ENCODE assay signal across 8 cellular contexts in genomic region chr20:34955232-34956040, GRCh38. TPM values are rescaled to one million over a fixed set of nuclear protein-coding genes. Genes with fewer than 3 reads are reported as not detected.
DNase-seq lines count a peak whose midpoint lies in the region; ATAC-seq and TF ChIP-seq lines count a peak whose summit lies in the region.

Gene GSS, minus strand, starts transcription at chr20:34955806. Its CDS starts 3,954 bp downstream, at chr20:34951852.
Gene MYH7B, plus strand, starts transcription at chr20:34955868. Its CDS starts 22,138 bp downstream, at chr20:34978006.

- H3K4me1 Mint-ChIP-seq in stimulated activated naive CD8-positive, alpha-beta T cell treated with anti-CD3 and anti-CD28 coated beads, Interleukin-15, amount 100 ng/mL, for 72 hours = peaks cover 24% of the 10 kb centered on the region

- H3K27ac ChIP-seq in neural cell (ENCODE audit: low read length) = peak within 1 kb of the TSS; percentile 80

- peak; percentile 50 for TF ChIP-seq CTCF in fibroblast of villous mesenchyme (IDR thresholded peaks at IDR 0.05; ENCODE audit: insufficient read depth, low read depth, low read length)
- peak; percentile 67 for TF ChIP-seq CTCF in neural cell (IDR thresholded peaks at IDR 0.05; ENCODE audit: poor library complexity, severe bottlenecking)

- H3K27ac Mint-ChIP-seq in stimulated activated naive CD8-positive, alpha-beta T cell treated with anti-CD3 and anti-CD28 coated beads, Interleukin-15, amount 100 ng/mL, for 72 hours = peak within 1 kb of the TSS; percentile 94 to 98

- peak; percentile 96 for ATAC-seq in stimulated activated naive CD8-positive, alpha-beta T cell treated with anti-CD3 and anti-CD28 coated beads, Interleukin-15, amount 100 ng/mL, for 72 hours

- TF ChIP-seq EP300 in neural cell (conservative IDR thresholded peaks at IDR 0.05; ENCODE audit: poor library complexity, severe bottlenecking) = peak; percentile 20

- peaks cover 21% of the 10 kb centered on the region for H3K4me1 ChIP-seq in HAP-1

- H3K4me3 ChIP-seq in HAP-1 (peak within 1 kb of the TSS; percentile 66), MG63 (peak within 1 kb of the TSS; percentile 75), fibroblast of villous mesenchyme (ENCODE audit: low read depth, low read length) (peak within 1 kb of the TSS; percentile 76), neural cell (ENCODE audit: low read length) (peak within 1 kb of the TSS; percentile 89)

- H3K4me3 Mint-ChIP-seq in stimulated activated naive CD8-positive, alpha-beta T cell treated with anti-CD3 and anti-CD28 coated beads, Interleukin-15, amount 100 ng/mL, for 72 hours = peak within 1 kb of the TSS; percentile 89 to 90

- peak; percentile 54 for TF ChIP-seq RAD21 in neural cell (conservative IDR thresholded peaks at IDR 0.05)

- in situ Hi-C loops in HAP-1 (cut with MboI; ENCODE audit: low sequenced_read_pairs) = no loop called here

- H3K36me3 ChIP-seq in HAP-1 (replicated peaks) = peaks cover 11% of the 10 kb centered on the region
- H3K36me3 ChIP-seq in MG63 = peaks cover 10% of the 10 kb centered on the region
- no peaks in the 10 kb centered on the region for H3K36me3 ChIP-seq in neural cell (ENCODE audit: insufficient read depth, low read length)

- H3K79me2 ChIP-seq in neural cell (replicated peaks; ENCODE audit: insufficient read depth, low read length) = no peaks in the 10 kb centered on the region

- H3K9ac ChIP-seq in neural cell (ENCODE audit: low read length) = peak within 1 kb of the TSS; percentile 77

- no peaks in the 10 kb centered on the region for H3F3A ChIP-seq in neural cell (ENCODE audit: insufficient read depth, low read length, poor library complexity, severe bottlenecking)

- peak within 1 kb of the TSS; percentile 81 for H2AFZ ChIP-seq in neural cell (ENCODE audit: low read depth, low read length)

- no peaks in the 10 kb centered on the region for H3K9me3 Mint-ChIP-seq in stimulated activated naive CD8-positive, alpha-beta T cell treated with anti-CD3 and anti-CD28 coated beads, Interleukin-15, amount 100 ng/mL, for 72 hours

- H3K27me3 Mint-ChIP-seq in stimulated activated naive CD8-positive, alpha-beta T cell treated with anti-CD3 and anti-CD28 coated beads, Interleukin-15, amount 100 ng/mL, for 72 hours = no peaks in the 10 kb centered on the region

- H3K9me3 ChIP-seq in HAP-1 (no peaks in the 10 kb centered on the region), MG63 (no peaks in the 10 kb centered on the region), neural cell (ENCODE audit: low read length) (no peaks in the 10 kb centered on the region)

- H3K27me3 ChIP-seq in HAP-1 (ENCODE audit: low read depth) (no peaks in the 10 kb centered on the region), MG63 (no peaks in the 10 kb centered on the region), neural cell (ENCODE audit: insufficient read depth, low read depth, low read length) (no peaks in the 10 kb centered on the region)

- H3K9me2 ChIP-seq in neural cell (ENCODE audit: insufficient read depth, low read length) = no peaks in the 10 kb centered on the region

- H4K20me1 ChIP-seq in neural cell (ENCODE audit: insufficient read depth) = no peaks in the 10 kb centered on the region

- DNase-seq in GDM1 (lab: John Stamatoyannopoulos, UW) = peak; percentile 97
- peak; percentile 96 to 99 for DNase-seq in HAP-1 (ENCODE audit: low spot score in 2 of 2)
- DNase-seq in MG63 = peak; percentile 98
- DNase-seq in SHP77 (lab: John Stamatoyannopoulos, UW) = peak; percentile 94 to 95
- DNase-seq in activated gamma-delta T cell treated with Interleukin-2 at 50 U/mL for 16 hours = peak; percentile 97
- peak; percentile 97 for DNase-seq in fibroblast of villous mesenchyme (ENCODE audit: low read depth)
- peak; percentile 98 for DNase-seq in stimulated activated naive CD8-positive, alpha-beta T cell treated with anti-CD3 and anti-CD28 coated beads, Interleukin-15, amount 100 ng/mL, for 72 hours

- H3K4me2 ChIP-seq in neural cell (ENCODE audit: low read length) = peak within 1 kb of the TSS; percentile 98

TF ChIP-seq in neural cell, 6 proteins besides CTCF, POLR2A, EP300 and RAD21:
- TF ChIP-seq POLR2AphosphoS5 (IDR thresholded peaks at IDR 0.05) (peak; percentile 83), TAF1 (IDR thresholded peaks at IDR 0.05; ENCODE audit: low read depth) (peak; percentile 86), SMC3 (conservative IDR thresholded peaks at IDR 0.05; ENCODE audit: poor library complexity) (peak; percentile 51), EZH2 (IDR thresholded peaks at IDR 0.05; ENCODE audit: borderline replicate concordance, insufficient read depth, low read length, poor library complexity, severe bottlenecking) (no peak), REST (IDR thresholded peaks at IDR 0.05; ENCODE audit: borderline replicate concordance) (peak; percentile 87), MXI1 (conservative IDR thresholded peaks at IDR 0.05; ENCODE audit: poor library complexity, severe bottlenecking) (peak; percentile 68)

RNA-seq across cellular contexts. Expression of gene GSS, which starts in this region (rescaled TPM):
- 94.2 and 107 TPM in 2 replicates for total RNA-seq in MG63 (2014; rRNA removed; shearing (Covaris generic); ENCODE audit: low replicate concordance)
- total RNA-seq in fibroblast of villous mesenchyme = 71.2 and 74.1 TPM in 2 replicates
- 152 and 173 TPM in 2 replicates for polyA plus RNA-seq in neural cell
- polyA minus RNA-seq in neural cell = 60.4 and 61.6 TPM in 2 replicates

RNA-seq across cellular contexts. Expression of gene MYH7B, which starts in this region (rescaled TPM):
- not detected in 2 replicates for total RNA-seq in MG63 (2014; rRNA removed; shearing (Covaris generic); ENCODE audit: low replicate concordance)
- under 0.01 TPM in 1 of 2 replicates, not detected in the other for total RNA-seq in fibroblast of villous mesenchyme
- polyA plus RNA-seq in neural cell = 0.18 TPM in 1 of 2 replicates, not detected in the other
- 0.23 TPM in 1 of 2 replicates, not detected in the other for polyA minus RNA-seq in neural cell

Comparison
In these comparisons a context has a peak if more than half of its experiments do, and no peak if none do; other contexts are left out.
1. Peak in every context shown above with its lines: DNase-seq, ATAC-seq, H3K4me3 ChIP-seq and H3K27ac ChIP-seq.